Comparison of ENCODE assay signal across 1 cellular context in the genomic region with DNA sequence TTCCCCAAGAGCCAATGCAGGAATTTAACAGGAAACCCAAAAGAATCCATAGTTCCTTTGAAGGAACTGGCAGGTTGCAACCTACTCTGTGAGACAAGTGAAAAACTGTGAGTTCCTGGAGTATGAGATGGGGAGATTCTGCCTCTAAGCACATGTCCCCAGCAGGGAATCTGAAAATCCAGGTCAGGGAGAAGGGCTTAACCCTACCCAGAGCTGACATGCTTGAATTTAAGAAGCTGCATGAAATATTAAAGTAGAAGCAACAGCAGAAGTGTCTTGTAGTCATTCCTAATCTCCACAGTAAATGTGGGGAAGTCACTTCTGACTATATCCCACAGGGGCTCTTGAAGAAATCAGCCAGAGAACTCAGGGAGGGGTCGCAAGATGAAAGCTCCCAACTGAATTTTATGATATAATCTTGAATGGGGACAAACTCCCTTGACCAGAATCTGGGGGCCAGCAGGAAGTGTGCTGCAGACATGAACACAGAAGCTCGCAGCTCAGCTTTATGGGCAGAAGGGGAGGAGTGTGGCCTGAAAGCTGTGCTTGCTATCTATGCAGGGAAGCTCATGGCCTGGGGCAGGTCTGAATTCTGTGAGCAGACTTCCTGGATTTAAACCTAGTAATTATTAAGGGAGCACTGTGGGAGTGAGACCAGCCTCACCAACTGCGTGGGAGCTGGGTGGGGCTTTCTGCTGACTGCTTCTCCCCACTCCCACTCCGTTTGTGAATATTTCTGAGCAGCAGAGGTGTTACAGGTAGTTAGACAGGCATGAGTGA.
TF ChIP-seq lines count a peak whose summit lies in the region.

No MANE protein-coding gene starts in this region.

TF ChIP-seq in SK-N-SH treated with all-trans-retinoic acid at 6 μM for 48 hours, 23 proteins besides CTCF, POLR2A, EP300 and RAD21 (continued from another document):
- TF ChIP-seq, protein P1, sequence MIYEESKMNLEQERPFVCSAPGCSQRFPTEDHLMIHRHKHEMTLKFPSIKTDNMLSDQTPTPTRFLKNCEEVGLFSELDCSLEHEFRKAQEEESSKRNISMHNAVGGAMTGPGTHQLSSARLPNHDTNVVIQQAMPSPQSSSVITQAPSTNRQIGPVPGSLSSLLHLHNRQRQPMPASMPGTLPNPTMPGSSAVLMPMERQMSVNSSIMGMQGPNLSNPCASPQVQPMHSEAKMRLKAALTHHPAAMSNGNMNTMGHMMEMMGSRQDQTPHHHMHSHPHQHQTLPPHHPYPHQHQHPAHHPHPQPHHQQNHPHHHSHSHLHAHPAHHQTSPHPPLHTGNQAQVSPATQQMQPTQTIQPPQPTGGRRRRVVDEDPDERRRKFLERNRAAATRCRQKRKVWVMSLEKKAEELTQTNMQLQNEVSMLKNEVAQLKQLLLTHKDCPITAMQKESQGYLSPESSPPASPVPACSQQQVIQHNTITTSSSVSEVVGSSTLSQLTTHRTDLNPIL (CRISPR knock-in tag; IDR thresholded peaks at IDR 0.05; ENCODE audit: low read depth), result no peak
- no peak for TF ChIP-seq TCF4 (CRISPR knock-in tag; IDR thresholded peaks at IDR 0.05; ENCODE audit: borderline replicate concordance)
- TF ChIP-seq ZFP30 (CRISPR knock-in tag; IDR thresholded peaks at IDR 0.05), result no peak
- no peak for TF ChIP-seq ISL1 (CRISPR knock-in tag; IDR thresholded peaks at IDR 0.05)
- no peak for TF ChIP-seq POU6F1 (CRISPR knock-in tag; IDR thresholded peaks at IDR 0.05; ENCODE audit: borderline replicate concordance, low read depth)
